In the genomic region with DNA sequence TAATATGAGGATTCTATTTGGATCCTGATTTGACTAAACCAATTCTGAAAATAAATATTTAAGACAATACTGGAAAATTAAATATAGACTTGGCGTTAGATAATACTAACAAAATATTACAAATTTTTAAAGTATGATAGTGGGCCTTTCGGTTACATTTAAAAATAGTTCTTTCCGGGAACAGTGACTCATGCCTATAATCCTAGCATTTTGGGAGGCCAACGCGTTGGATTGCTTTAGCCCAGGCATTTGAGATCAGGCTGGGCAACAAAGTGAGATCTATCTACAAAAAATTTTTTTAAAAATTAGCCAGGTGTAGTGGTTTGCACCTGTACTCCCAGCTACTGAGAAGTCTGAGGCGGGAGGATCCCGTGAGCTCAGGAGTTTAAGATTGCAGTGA, we compare ENCODE assay signal across 1 cellular context.
TF ChIP-seq lines count a peak whose summit lies in the region.

No MANE protein-coding gene starts in this region.

TF ChIP-seq in GM23338, 12 proteins besides CTCF, POLR2A, EP300 and RAD21:
- no peak for TF ChIP-seq EZH2 (IDR thresholded peaks at IDR 0.05; ENCODE audit: low read depth, unreplicated experiment)
- TF ChIP-seq, protein P1, sequence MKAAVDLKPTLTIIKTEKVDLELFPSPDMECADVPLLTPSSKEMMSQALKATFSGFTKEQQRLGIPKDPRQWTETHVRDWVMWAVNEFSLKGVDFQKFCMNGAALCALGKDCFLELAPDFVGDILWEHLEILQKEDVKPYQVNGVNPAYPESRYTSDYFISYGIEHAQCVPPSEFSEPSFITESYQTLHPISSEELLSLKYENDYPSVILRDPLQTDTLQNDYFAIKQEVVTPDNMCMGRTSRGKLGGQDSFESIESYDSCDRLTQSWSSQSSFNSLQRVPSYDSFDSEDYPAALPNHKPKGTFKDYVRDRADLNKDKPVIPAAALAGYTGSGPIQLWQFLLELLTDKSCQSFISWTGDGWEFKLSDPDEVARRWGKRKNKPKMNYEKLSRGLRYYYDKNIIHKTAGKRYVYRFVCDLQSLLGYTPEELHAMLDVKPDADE (IDR thresholded peaks at IDR 0.05): no peak
- TF ChIP-seq NANOG (IDR thresholded peaks at IDR 0.05; ENCODE audit: borderline replicate concordance): no peak
- TF ChIP-seq CREB1 (CRISPR knock-in tag; IDR thresholded peaks at IDR 0.05; ENCODE audit: low read depth): no peak
- TF ChIP-seq ZNF462 (CRISPR knock-in tag; IDR thresholded peaks at IDR 0.05): no peak
- TF ChIP-seq, protein P2, sequence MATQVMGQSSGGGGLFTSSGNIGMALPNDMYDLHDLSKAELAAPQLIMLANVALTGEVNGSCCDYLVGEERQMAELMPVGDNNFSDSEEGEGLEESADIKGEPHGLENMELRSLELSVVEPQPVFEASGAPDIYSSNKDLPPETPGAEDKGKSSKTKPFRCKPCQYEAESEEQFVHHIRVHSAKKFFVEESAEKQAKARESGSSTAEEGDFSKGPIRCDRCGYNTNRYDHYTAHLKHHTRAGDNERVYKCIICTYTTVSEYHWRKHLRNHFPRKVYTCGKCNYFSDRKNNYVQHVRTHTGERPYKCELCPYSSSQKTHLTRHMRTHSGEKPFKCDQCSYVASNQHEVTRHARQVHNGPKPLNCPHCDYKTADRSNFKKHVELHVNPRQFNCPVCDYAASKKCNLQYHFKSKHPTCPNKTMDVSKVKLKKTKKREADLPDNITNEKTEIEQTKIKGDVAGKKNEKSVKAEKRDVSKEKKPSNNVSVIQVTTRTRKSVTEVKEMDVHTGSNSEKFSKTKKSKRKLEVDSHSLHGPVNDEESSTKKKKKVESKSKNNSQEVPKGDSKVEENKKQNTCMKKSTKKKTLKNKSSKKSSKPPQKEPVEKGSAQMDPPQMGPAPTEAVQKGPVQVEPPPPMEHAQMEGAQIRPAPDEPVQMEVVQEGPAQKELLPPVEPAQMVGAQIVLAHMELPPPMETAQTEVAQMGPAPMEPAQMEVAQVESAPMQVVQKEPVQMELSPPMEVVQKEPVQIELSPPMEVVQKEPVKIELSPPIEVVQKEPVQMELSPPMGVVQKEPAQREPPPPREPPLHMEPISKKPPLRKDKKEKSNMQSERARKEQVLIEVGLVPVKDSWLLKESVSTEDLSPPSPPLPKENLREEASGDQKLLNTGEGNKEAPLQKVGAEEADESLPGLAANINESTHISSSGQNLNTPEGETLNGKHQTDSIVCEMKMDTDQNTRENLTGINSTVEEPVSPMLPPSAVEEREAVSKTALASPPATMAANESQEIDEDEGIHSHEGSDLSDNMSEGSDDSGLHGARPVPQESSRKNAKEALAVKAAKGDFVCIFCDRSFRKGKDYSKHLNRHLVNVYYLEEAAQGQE (IDR thresholded peaks at IDR 0.05; ENCODE audit: unreplicated experiment): no peak
- no peak for TF ChIP-seq POLR2AphosphoS5 (IDR thresholded peaks at IDR 0.05; ENCODE audit: low read depth)
- TF ChIP-seq ZNF114 (CRISPR knock-in tag; IDR thresholded peaks at IDR 0.05): no peak
- TF ChIP-seq STAT1 (IDR thresholded peaks at IDR 0.05; ENCODE audit: unreplicated experiment): no peak
- TF ChIP-seq ZNF331 (CRISPR knock-in tag; IDR thresholded peaks at IDR 0.05; ENCODE audit: low read depth): no peak
- TF ChIP-seq JUNB (IDR thresholded peaks at IDR 0.05; ENCODE audit: unreplicated experiment): no peak
- TF ChIP-seq EZH2phosphoT487 (IDR thresholded peaks at IDR 0.05; ENCODE audit: unreplicated experiment): no peak
